10 cellular contexts compared by ENCODE assay signal in genomic region chr4:99763635-99764101, GRCh38. TPM values are rescaled to one million over a fixed set of nuclear protein-coding genes. Genes with fewer than 3 reads are reported as not detected.
DNase-seq lines count a peak whose midpoint lies in the region; ATAC-seq, FAIRE-seq and TF ChIP-seq lines count a peak whose summit lies in the region.
"Had no signal": no experiment of that assay in that cellular context is flagged by ENCODE, and none has a peak within 500 bp of the region (broad histone marks: within the 10 kb centered on the region; RNA-seq: fewer than 3 reads in every experiment).

No MANE protein-coding gene starts in this region.

- H2BK120ac ChIP-seq in trophoblast cell (ENCODE audit: insufficient read depth, low read length, poor library complexity), result no peak overlapping the region

- no peak overlapping the region for H2AK5ac ChIP-seq in trophoblast cell (ENCODE audit: low read length)

- no peaks in the 10 kb centered on the region for H3K79me2 ChIP-seq in trophoblast cell (ENCODE audit: control insufficient read depth, insufficient read depth, low read length, poor library complexity)

- H3K4me2 ChIP-seq in trophoblast cell (ENCODE audit: low read length), result no peak overlapping the region

- H3K27me3 Mint-ChIP-seq in progenitor cell of endocrine pancreas, result no peaks in the 10 kb centered on the region

- H3K79me1 ChIP-seq in trophoblast cell (ENCODE audit: low read length), result no peaks in the 10 kb centered on the region

- H3K4me3 ChIP-seq in bronchial epithelial cell (ENCODE audit: low read depth, low read length) (no peak overlapping the region), trophoblast cell (ENCODE audit: low read depth, low read length) (no peak overlapping the region)
- H3K4me3 ChIP-seq: BLaER1 treated with 17β-estradiol and CSF1 and Interleukin-3, amounts not matched to agents 10 nM and 100 nM had no signal

- H3K27ac ChIP-seq in trophoblast cell (ENCODE audit: low read depth, low read length), result no peak overlapping the region

- no peak overlapping the region for H4K12ac ChIP-seq in trophoblast cell (ENCODE audit: low read depth, low read length)

- TF ChIP-seq RAD21 in Ishikawa (IDR thresholded peaks at IDR 0.05; ENCODE audit: low read depth), result no peak

- no peaks in the 10 kb centered on the region for H3K27me3 ChIP-seq in bronchial epithelial cell (ENCODE audit: control insufficient read depth, insufficient read depth, low read length)
- no peaks in the 10 kb centered on the region for H3K27me3 ChIP-seq in trophoblast cell (ENCODE audit: insufficient read depth, low read length)
- H3K27me3 ChIP-seq: BLaER1 treated with 17β-estradiol and CSF1 and Interleukin-3, amounts not matched to agents 10 nM and 100 nM had no signal

- no peak overlapping the region for H3K4me3 Mint-ChIP-seq in progenitor cell of endocrine pancreas (ENCODE audit: low read depth)
- H3K4me3 Mint-ChIP-seq: stimulated activated naive CD8-positive, alpha-beta T cell treated with anti-CD3 and anti-CD28 coated beads, Interleukin-15, Interleukin-2, amounts not matched to agents 100 ng/mL and 50 ng/mL, for 24 hours had no signal

- no CpG with 5 or more reads among the region's 3 CpGs for WGBS in trophoblast cell (ENCODE audit: extremely low coverage, insufficient coverage, insufficient read length)

- H3K18ac ChIP-seq in trophoblast cell (ENCODE audit: low read length), result no peak overlapping the region

- DNase-seq in activated CD4-positive, CD25-positive, alpha-beta regulatory T cell (lab: John Stamatoyannopoulos, UW), result no peak
- DNase-seq in bronchial epithelial cell (ENCODE audit: low read depth) (peak; percentile 98), trophoblast cell (peak; percentile 7 to 64), GM19238 (ENCODE audit: insufficient read length, low spot score) (no peak), progenitor cell of endocrine pancreas (ENCODE audit: low spot score, unreplicated experiment) (no peak)

- H2AFZ ChIP-seq in trophoblast cell (ENCODE audit: insufficient read depth, low read length, poor library complexity), result no peak overlapping the region

- H3K4ac ChIP-seq in trophoblast cell (ENCODE audit: low read depth, low read length), result no peak overlapping the region

- H2BK5ac ChIP-seq in trophoblast cell (ENCODE audit: low read depth, low read length, poor library complexity), result no peak overlapping the region

- H3K27ac Mint-ChIP-seq in progenitor cell of endocrine pancreas, result no peak overlapping the region
- H3K27ac Mint-ChIP-seq: stimulated activated naive CD8-positive, alpha-beta T cell treated with anti-CD3 and anti-CD28 coated beads, Interleukin-15, Interleukin-2, amounts not matched to agents 100 ng/mL and 50 ng/mL, for 24 hours had no signal

- H3K4me1 Mint-ChIP-seq in progenitor cell of endocrine pancreas (ENCODE audit: low read depth), result no peaks in the 10 kb centered on the region

- no peak for TF ChIP-seq CTCF in bronchial epithelial cell (IDR thresholded peaks at IDR 0.05; ENCODE audit: insufficient read depth, low read length, severe bottlenecking)
- no peak for TF ChIP-seq CTCF in progenitor cell of endocrine pancreas (IDR thresholded peaks at IDR 0.05; ENCODE audit: unreplicated experiment)

- TF ChIP-seq EP300 in Ishikawa (IDR thresholded peaks at IDR 0.05; ENCODE audit: borderline replicate concordance), result no peak

- FAIRE-seq in bronchial epithelial cell (lab: Jason Lieb, UNC), result peak; percentile 90

- no peak overlapping the region for H2BK12ac ChIP-seq in trophoblast cell (ENCODE audit: low read length)

- H3K4me1 ChIP-seq in trophoblast cell (ENCODE audit: control insufficient read depth in 1 of 2, insufficient read depth in 2 of 2, low read length in 2 of 2), result no peaks in the 10 kb centered on the region

- peaks cover 9% of the 10 kb centered on the region for H3K9me3 Mint-ChIP-seq in progenitor cell of endocrine pancreas (ENCODE audit: low read depth)

- ATAC-seq in activated CD4-positive, CD25-positive, alpha-beta regulatory T cell treated with anti-CD3 and anti-CD28 coated beads, Interleukin-2, amount 50 U/mL, for 24 hours, result peak; percentile 94 to 95
- no peak for ATAC-seq in GM18873 (IDR thresholded peaks at IDR 0.05; ENCODE audit: low FRiP score, unreplicated experiment)

- no peak overlapping the region for H4K8ac ChIP-seq in trophoblast cell (ENCODE audit: low read depth, low read length)

- H4K91ac ChIP-seq in trophoblast cell (ENCODE audit: low read depth, low read length), result no peak overlapping the region

- H3K36me3 ChIP-seq in bronchial epithelial cell (ENCODE audit: control insufficient read depth, insufficient read depth, low read length), result no peaks in the 10 kb centered on the region
- no peaks in the 10 kb centered on the region for H3K36me3 ChIP-seq in trophoblast cell (ENCODE audit: control insufficient read depth in 1 of 2, insufficient read depth in 2 of 2, low read length in 2 of 2)
- H3K36me3 ChIP-seq: BLaER1 treated with 17β-estradiol and CSF1 and Interleukin-3, amounts not matched to agents 10 nM and 100 nM had no signal

- H3K23ac ChIP-seq in trophoblast cell (ENCODE audit: low read length), result no peak overlapping the region

- no peaks in the 10 kb centered on the region for H3K36me3 Mint-ChIP-seq in progenitor cell of endocrine pancreas (ENCODE audit: insufficient read depth)

- no peak overlapping the region for H3K9ac ChIP-seq in trophoblast cell (ENCODE audit: low read length)
- H3K9ac ChIP-seq: BLaER1 treated with 17β-estradiol and CSF1 and Interleukin-3, amounts not matched to agents 10 nM and 100 nM had no signal

- no peak overlapping the region for H3K14ac ChIP-seq in trophoblast cell (ENCODE audit: low read length)

- H3K9me3 ChIP-seq in trophoblast cell (ENCODE audit: insufficient read depth, low read depth, low read length), result peaks cover 2% of the 10 kb centered on the region

TF ChIP-seq in Ishikawa, 13 proteins besides CTCF, POLR2A, EP300 and RAD21:
- TF ChIP-seq CEBPB (IDR thresholded peaks at IDR 0.05), result no peak
- TF ChIP-seq NFIC (IDR thresholded peaks at IDR 0.05), result peak; percentile 73
- TF ChIP-seq EGR1 (IDR thresholded peaks at IDR 0.05), result no peak
- TF ChIP-seq TCF12 (IDR thresholded peaks at IDR 0.05; ENCODE audit: low read depth), result 0 out of 2 replicates have a peak, but pooled peaks have one; percentile 17
- TF ChIP-seq TAF1 (IDR thresholded peaks at IDR 0.05; ENCODE audit: low read depth), result no peak

RNA-seq across cellular contexts. Expression of gene DAPP1, which starts 53.0 kb away (rescaled TPM):
- total RNA-seq in bronchial epithelial cell (31.3 and 58.0 TPM in 2 replicates), progenitor cell of endocrine pancreas (0.12 TPM in 1 of 2 replicates, not detected in the other)
- polyA plus RNA-seq in trophoblast cell (2013), result 5.7 and 7.0 TPM in 2 replicates

Comparison
In these comparisons a context has a peak if more than half of its experiments do, and no peak if none do; other contexts are left out.
1. DNase-seq: peak in bronchial epithelial cell (single experiment) and trophoblast cell (2 of 2); none in activated CD4-positive, CD25-positive, alpha-beta regulatory T cell (0 of 4), GM19238 (single experiment) and progenitor cell of endocrine pancreas (single experiment).
2. RNA of gene DAPP1, which starts 53.0 kb away (total RNA-seq): 31.3 to 58.0 TPM in bronchial epithelial cell; 0.12 TPM in progenitor cell of endocrine pancreas; every median in the first group is over 10 times any median in the second.